In genomic region chr11:112292785-112293407, GRCh38 we compare ENCODE assay signal across 11 cellular contexts. TPM values are rescaled to one million over a fixed set of nuclear protein-coding genes. Genes with fewer than 3 reads are reported as not detected.
DNase-seq lines count a peak whose midpoint lies in the region; ATAC-seq and TF ChIP-seq lines count a peak whose summit lies in the region.
"Had no signal": no experiment of that assay in that cellular context is flagged by ENCODE, and none has a peak within 500 bp of the region (broad histone marks: within the 10 kb centered on the region; RNA-seq: fewer than 3 reads in every experiment).

No MANE protein-coding gene starts in this region.

- ATAC-seq in GM18868 (IDR thresholded peaks at IDR 0.05; ENCODE audit: unreplicated experiment) = no peak
- ATAC-seq: K562 had no signal

- DNase-seq in A172 (ENCODE audit: low spot score) = peak; percentile 82
- peak; percentile 38 to 68 for DNase-seq in HL-60 (ENCODE audit: low read depth in 1 of 2, low spot score in 1 of 2)
- peak; percentile 84 for DNase-seq in amniotic stem cell (lab: John Stamatoyannopoulos, UW)
- peak; percentile 96 for DNase-seq in iris pigment epithelial cell (ENCODE audit: low read depth)
- no peak for DNase-seq in effector CD4-positive, alpha-beta T cell
- no peak for DNase-seq in pons (ENCODE audit: low spot score)
- DNase-seq in cerebellum (ENCODE audit: low spot score) = no peak
- DNase-seq: DND-41 had no signal

- TF ChIP-seq CTCF in HL-60 (IDR thresholded peaks at IDR 0.05; ENCODE audit: insufficient read depth, low read length) = no peak

- H3K27me3 ChIP-seq in HL-60 (ENCODE audit: insufficient read depth, poor library complexity, severe bottlenecking) = no peaks in the 10 kb centered on the region

- H3K27ac ChIP-seq in HL-60 (replicated peaks) = no peak overlapping the region

- H3K4me3 ChIP-seq in HL-60 (replicated peaks; ENCODE audit: insufficient read depth, low read length) = no peak overlapping the region
- H3K4me3 ChIP-seq: K562 had no signal

RNA-seq across cellular contexts. Expression of gene PLET1, which starts 32.2 kb away (rescaled TPM):
- total RNA-seq in A172 (2014; rRNA removed; shearing (Covaris generic)) = not detected in 2 replicates
- total RNA-seq in cerebellum = not detected
- total RNA-seq: K562, mesenteric fat pad had no signal

Comparison
In these comparisons a context has a peak if more than half of its experiments do, and no peak if none do; other contexts are left out.
1. DNase-seq: peak in A172 (single experiment), HL-60 (2 of 2), amniotic stem cell (single experiment) and iris pigment epithelial cell (single experiment); none in effector CD4-positive, alpha-beta T cell (single experiment), pons (single experiment) and cerebellum (single experiment).